Comparison of ENCODE assay signal across 24 cellular contexts in genomic region chr1:111595807-111596206, GRCh38. TPM values are rescaled to one million over a fixed set of nuclear protein-coding genes. Genes with fewer than 3 reads are reported as not detected.
DNase-seq lines count a peak whose midpoint lies in the region; ATAC-seq and TF ChIP-seq lines count a peak whose summit lies in the region.
"Had no signal": no experiment of that assay in that cellular context is flagged by ENCODE, and none has a peak within 500 bp of the region (broad histone marks: within the 10 kb centered on the region; RNA-seq: fewer than 3 reads in every experiment).

No MANE protein-coding gene starts in this region.

- no peaks in the 10 kb centered on the region for H3K27me3 Mint-ChIP-seq in activated CD8-positive, alpha-beta memory T cell treated with anti-CD3 and anti-CD28 coated beads, Interleukin-2, amount 10 ng/mL, durations not matched to agents 7 days and 5 days
- H3K27me3 Mint-ChIP-seq in activated B cell treated with CpG ODN at 0.5 μM for 24 hours (no peaks in the 10 kb centered on the region), memory B cell (no peaks in the 10 kb centered on the region)

- peaks cover 6% of the 10 kb centered on the region for H3K36me3 Mint-ChIP-seq in activated CD8-positive, alpha-beta memory T cell treated with anti-CD3 and anti-CD28 coated beads, Interleukin-2, amount 10 ng/mL, durations not matched to agents 7 days and 5 days
- H3K36me3 Mint-ChIP-seq in activated B cell treated with CpG ODN at 0.5 μM for 24 hours (ENCODE audit: low read depth) (no peaks in the 10 kb centered on the region), memory B cell (peaks cover 3% of the 10 kb centered on the region)
- H3K36me3 Mint-ChIP-seq: brain had no signal

- no peaks in the 10 kb centered on the region for H3K9me3 ChIP-seq in stomach smooth muscle (ENCODE audit: control insufficient read depth in 2 of 2, low read length in 2 of 2)
- H3K9me3 ChIP-seq: adrenal gland, heart right ventricle, stomach, tibial nerve had no signal

- H3K4me1 ChIP-seq in stomach smooth muscle (ENCODE audit: control insufficient read depth, insufficient read depth, low read length): peaks cover 52% of the 10 kb centered on the region

- POLR2A ChIA-PET in activated B cell treated with CpG ODN at 0.5 μM for 24 hours (lab: Charles Lee): interaction anchor here (0.7 to 2.4 kb wide), 7 partner anchors 12 to 119 kb away, joined by 3 to 21 read pairs (median 4); partner anchors contain the start of gene RAP1A

- peaks cover 97% of the 10 kb centered on the region for H3K4me1 Mint-ChIP-seq in activated CD8-positive, alpha-beta memory T cell treated with anti-CD3 and anti-CD28 coated beads, Interleukin-2, amount 10 ng/mL, durations not matched to agents 7 days and 5 days
- H3K4me1 Mint-ChIP-seq in activated B cell treated with CpG ODN at 0.5 μM for 24 hours (peaks cover 80% of the 10 kb centered on the region), memory B cell (peaks cover 48% of the 10 kb centered on the region)

- H3K4me3 ChIP-seq in stomach smooth muscle (ENCODE audit: low read length in 2 of 2): no peak overlapping the region
- H3K4me3 ChIP-seq: adrenal gland, heart right ventricle, SK-N-MC, stomach, tibial nerve had no signal

- CTCF ChIA-PET in activated CD8-positive, alpha-beta memory T cell treated with anti-CD3 and anti-CD28 coated beads, Interleukin-2, amount 10 ng/mL, durations not matched to agents 7 days and 5 days (lab: Charles Lee): interaction anchor here (0.8 to 6.3 kb wide), 8 partner anchors 9 to 88 kb away, joined by 3 to 52 read pairs (median 4); partner anchors contain the start of gene RAP1A
- CTCF ChIA-PET in activated B cell treated with CpG ODN at 0.5 μM for 24 hours (lab: Charles Lee): interaction anchor here (1.5 kb wide), 1 partner anchor 88 kb away, joined by 7 read pairs; no protein-coding TSS in a partner anchor

- H3K36me3 ChIP-seq in stomach smooth muscle (ENCODE audit: control insufficient read depth in 2 of 2, insufficient read depth in 2 of 2, low read length in 2 of 2): no peaks in the 10 kb centered on the region
- H3K36me3 ChIP-seq: adrenal gland, heart right ventricle, stomach, tibial nerve had no signal

- no peak overlapping the region for H3K4me3 Mint-ChIP-seq in activated CD8-positive, alpha-beta memory T cell treated with anti-CD3 and anti-CD28 coated beads, Interleukin-2, amount 10 ng/mL, durations not matched to agents 7 days and 5 days
- H3K4me3 Mint-ChIP-seq in activated B cell treated with CpG ODN at 0.5 μM for 24 hours (no peak overlapping the region), memory B cell (no peak overlapping the region)
- H3K4me3 Mint-ChIP-seq: brain, H9 had no signal

- no peaks in the 10 kb centered on the region for H3K9me3 Mint-ChIP-seq in activated CD8-positive, alpha-beta memory T cell treated with anti-CD3 and anti-CD28 coated beads, Interleukin-2, amount 10 ng/mL, durations not matched to agents 7 days and 5 days (ENCODE audit: low read depth)
- H3K9me3 Mint-ChIP-seq in activated B cell treated with CpG ODN at 0.5 μM for 24 hours (no peaks in the 10 kb centered on the region), memory B cell (peaks cover 3% of the 10 kb centered on the region)
- H3K9me3 Mint-ChIP-seq: brain, H9 had no signal

- H3K27ac Mint-ChIP-seq in activated CD8-positive, alpha-beta memory T cell treated with anti-CD3 and anti-CD28 coated beads, Interleukin-2, amount 10 ng/mL, durations not matched to agents 7 days and 5 days: peak overlapping the region; percentile 96
- peak overlapping the region; percentile 4 for H3K27ac Mint-ChIP-seq in activated B cell treated with CpG ODN at 0.5 μM for 24 hours
- H3K27ac Mint-ChIP-seq in memory B cell: peak overlapping the region; percentile 88
- H3K27ac Mint-ChIP-seq: brain, H9 had no signal

- DNase-seq in activated CD8-positive, alpha-beta memory T cell treated with anti-CD3 and anti-CD28 coated beads, Interleukin-2, amount 10 ng/mL, durations not matched to agents 7 days and 5 days: no peak
- no peak for DNase-seq in activated CD8-positive, alpha-beta memory T cell treated with anti-CD3 and anti-CD28 coated beads, Interleukin-2, amount 50 U/mL, for 4 hours
- no peak for DNase-seq in activated B cell treated with CpG ODN at 0.5 μM for 24 hours
- DNase-seq in memory B cell (ENCODE audit: low spot score in 2 of 2): no peak
- no peak for DNase-seq in NCI-H446 (lab: John Stamatoyannopoulos, UW)
- DNase-seq in NCI-H524 treated with DMSO at 0.1 percent for 48 hours (lab: John Stamatoyannopoulos, UW): no peak
- DNase-seq: activated CD8-positive, alpha-beta memory T cell treated with anti-CD3 and anti-CD28 coated beads, Interleukin-2, amount 50 U/mL, for 48 hours; adrenal gland; AML-193; DMS79 treated with DMSO at 0.1 percent for 48 hours; H9; heart right ventricle; KG1; mesendoderm; NCI-H2171 treated with DMSO at 0.1 percent for 48 hours; retina; RPMI8226 had no signal

- intact Hi-C loops in activated B cell treated with CpG ODN at 0.5 μM for 24 hours (cut with micrococcal nuclease): no loop called here

- TF ChIP-seq CTCF in activated B cell treated with CpG ODN at 0.5 μM for 24 hours (IDR thresholded peaks at IDR 0.05): no peak

- H3K9ac ChIP-seq in stomach smooth muscle (ENCODE audit: low read length in 2 of 2): no peak overlapping the region

- no peaks in the 10 kb centered on the region for H3K27me3 ChIP-seq in stomach smooth muscle (ENCODE audit: control insufficient read depth in 1 of 2, insufficient read depth in 2 of 2, low read length in 2 of 2)
- H3K27me3 ChIP-seq: adrenal gland, heart right ventricle, stomach, tibial nerve had no signal

- peak overlapping the region; percentile 66 for H3K27ac ChIP-seq in stomach smooth muscle (ENCODE audit: low read length)
- H3K27ac ChIP-seq: adrenal gland, SK-N-MC, tibial nerve had no signal

- ATAC-seq in activated CD8-positive, alpha-beta memory T cell treated with anti-CD3 and anti-CD28 coated beads, Interleukin-2, amount 10 ng/mL, durations not matched to agents 7 days and 5 days: no peak
- ATAC-seq in activated B cell treated with CpG ODN at 0.5 μM for 24 hours (ENCODE audit: low read depth): no peak
- no peak for ATAC-seq in memory B cell (ENCODE audit: low read depth)
- ATAC-seq in HG02840 (IDR thresholded peaks at IDR 0.05; ENCODE audit: low FRiP score, unreplicated experiment): no peak
- ATAC-seq: heart right ventricle, left colon had no signal

RNA-seq across cellular contexts. Expression of gene RAP1A, which starts 23.8 kb away (rescaled TPM):
- total RNA-seq in activated CD8-positive, alpha-beta memory T cell treated with anti-CD3 and anti-CD28 coated beads, Interleukin-2, amount 10 ng/mL, durations not matched to agents 7 days and 5 days: 100 to 1,000 TPM; 161 to 224 TPM
- total RNA-seq in activated B cell treated with CpG ODN at 0.5 μM for 24 hours: 92.4 and 93.8 TPM in 2 replicates

Comparison
In these comparisons a context has a peak if more than half of its experiments do, and no peak if none do; other contexts are left out.
1. H3K27ac Mint-ChIP-seq: peak in every context shown above with its lines; median percentile 96 in activated CD8-positive, alpha-beta memory T cell treated with anti-CD3 and anti-CD28 coated beads, Interleukin-2, amount 10 ng/mL, durations not matched to agents 7 days and 5 days; 88 in memory B cell; 4 in activated B cell treated with CpG ODN at 0.5 μM for 24 hours.